Comparison of ENCODE assay signal across 8 cellular contexts in genomic region chr18:62522178-62522509, GRCh38. TPM values are rescaled to one million over a fixed set of nuclear protein-coding genes. Genes with fewer than 3 reads are reported as not detected.
DNase-seq lines count a peak whose midpoint lies in the region; ATAC-seq and TF ChIP-seq lines count a peak whose summit lies in the region.

No MANE protein-coding gene starts in this region.

- peak overlapping the region; percentile 85 to 96 (median 91) for H3K4me3 Mint-ChIP-seq in IgD-negative memory B cell
- H3K4me3 Mint-ChIP-seq in brain, result peak overlapping the region; percentile 84 to 98 (median 86)

- 1% methylated on average over 26 to 32 of the region's 32 CpGs for WGBS in lung, 2 donors

- ATAC-seq in GM21381 (IDR thresholded peaks at IDR 0.05; ENCODE audit: unreplicated experiment) (peak; percentile 4), lung (ENCODE audit: insufficient read depth, low FRiP score) (no peak), sciatic nerve (no peak)

- intact Hi-C loops in sciatic nerve (cut with DNase I), result no loop called here

- H3K36me3 Mint-ChIP-seq in IgD-negative memory B cell (peaks cover 3% of the 10 kb centered on the region), brain (no peaks in the 10 kb centered on the region)

- TF ChIP-seq CTCF in brain (conservative IDR thresholded peaks at IDR 0.05), result no peak
- TF ChIP-seq CTCF in lung (IDR thresholded peaks at IDR 0.05; ENCODE audit: control extremely low read depth, extremely low read depth), result no peak

- H3K27ac Mint-ChIP-seq in IgD-negative memory B cell, result peak overlapping the region in 2 of 3 donors; percentile 39 to 95
- peak overlapping the region in 4 of 5 experiments; percentile 12 to 91 (median 67) for H3K27ac Mint-ChIP-seq in brain

- no peaks in the 10 kb centered on the region for H3K36me3 ChIP-seq in lung (ENCODE audit: control insufficient read depth in 2 of 2, insufficient read depth in 2 of 2, low read length in 2 of 2)

- H3K4me1 Mint-ChIP-seq in IgD-negative memory B cell (peaks cover 18 to 35% (median 19%) of the 10 kb centered on the region in 3 donors), brain (peaks cover 21% of the 10 kb centered on the region)

- H3K27me3 Mint-ChIP-seq in IgD-negative memory B cell, result no peaks in the 10 kb centered on the region
- H3K27me3 Mint-ChIP-seq in brain, result peaks cover 37% of the 10 kb centered on the region

- H3K4me1 ChIP-seq in lung (ENCODE audit: control insufficient read depth in 2 of 2, insufficient read depth in 2 of 2, low read length in 2 of 2), result peaks cover under 1 to 2% of the 10 kb centered on the region in 2 donors

- H3K9me3 ChIP-seq in lung (ENCODE audit: control insufficient read depth in 2 of 2, insufficient read depth in 1 of 2, low read length in 1 of 2), result no peaks in the 10 kb centered on the region

- H3K27me3 ChIP-seq in lung (ENCODE audit: control insufficient read depth, insufficient read depth), result no peaks in the 10 kb centered on the region

- H3K27ac ChIP-seq in lung (ENCODE audit: low read depth in 1 of 2, low read length in 1 of 2), result peak overlapping the region; percentile 94 to 100

- DNase-seq in D341Med (ENCODE audit: low spot score) (peak; percentile 83), lung (ENCODE audit: low spot score) (no peak), amniotic stem cell (lab: John Stamatoyannopoulos, UW) (no peak), sciatic nerve (ENCODE audit: low spot score) (no peak)
- no peak for DNase-seq in stimulated activated CD4-positive, alpha-beta T cell treated with anti-CD3 and anti-CD28 coated beads, Interleukin-12 subunit alpha, Interleukin-12 subunit beta, amount 100 ng/mL, for 4 hours

- H3K9me3 Mint-ChIP-seq in IgD-negative memory B cell (no peaks in the 10 kb centered on the region), brain (peaks cover 0 to 6% (median 0%) of the 10 kb centered on the region in 5 experiments)

- H3K4me3 ChIP-seq in lung, result peak overlapping the region; percentile 81

RNA-seq across cellular contexts. Expression of gene ZCCHC2, which starts 0.7 kb away (rescaled TPM):
- polyA plus RNA-seq in IgD-negative memory B cell (2.9 TPM), brain (ENCODE audit: insufficient read depth, low read depth, low replicate concordance) (5.2 TPM), lung (10 to 100 TPM in 1 of 2 donors, 1 to 10 TPM in 1; 9.3 to 11.7 TPM)
- total RNA-seq in lung (10 to 100 TPM; 25.5 to 33.9 TPM), sciatic nerve (35.5 TPM)
